Comparison of ENCODE assay signal across 2 cellular contexts in the genomic region with DNA sequence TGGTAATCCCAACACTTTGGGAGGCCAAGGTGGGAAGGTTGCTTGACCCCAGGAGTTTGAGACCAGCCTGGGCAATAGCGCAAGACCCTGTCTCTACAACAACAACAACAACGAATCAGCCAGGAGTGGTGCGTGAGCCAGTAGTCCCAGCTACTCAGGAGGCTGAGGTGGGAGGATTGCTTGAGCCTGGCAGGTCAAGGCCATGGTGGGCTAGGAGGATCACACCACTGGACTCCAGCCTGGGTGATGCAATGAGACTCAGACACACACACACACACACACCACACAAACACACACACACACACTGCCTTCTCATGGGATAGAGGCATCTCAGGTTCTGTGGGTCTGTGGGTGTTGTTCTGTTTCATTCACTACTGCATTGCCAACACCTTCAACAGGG.
TF ChIP-seq lines count a peak whose summit lies in the region.

No MANE protein-coding gene starts in this region.

TF ChIP-seq in IMR-90, 13 proteins besides CTCF, POLR2A, EP300 and RAD21:
- no peak for TF ChIP-seq NFE2L2 (IDR thresholded peaks at IDR 0.05; ENCODE audit: low read depth, low read length)
- TF ChIP-seq CEBPB (IDR thresholded peaks at IDR 0.05; ENCODE audit: low read depth, low read length) = 0 out of 2 replicates have a peak, but pooled peaks have one; percentile 5
- no peak for TF ChIP-seq BHLHE40 (IDR thresholded peaks at IDR 0.05; ENCODE audit: low read depth, low read length)
- TF ChIP-seq MAZ (IDR thresholded peaks at IDR 0.05; ENCODE audit: borderline replicate concordance, low read depth, low read length) = no peak
- TF ChIP-seq SMC3 (IDR thresholded peaks at IDR 0.05; ENCODE audit: low read depth, low read length) = no peak
- TF ChIP-seq FOS (IDR thresholded peaks at IDR 0.05; ENCODE audit: low read depth, low read length) = no peak

TF ChIP-seq in HepG2, 621 proteins besides CTCF, POLR2A, EP300 and RAD21:
- TF ChIP-seq TCF12 (IDR thresholded peaks at IDR 0.05) (no peak), TCF12 (CRISPR knock-in tag; IDR thresholded peaks at IDR 0.05) (no peak), TCF7L2 (IDR thresholded peaks at IDR 0.05; ENCODE audit: low read depth, low read length) (no peak), ZNF768 (CRISPR knock-in tag; IDR thresholded peaks at IDR 0.05) (no peak)
- TF ChIP-seq, protein P1, sequence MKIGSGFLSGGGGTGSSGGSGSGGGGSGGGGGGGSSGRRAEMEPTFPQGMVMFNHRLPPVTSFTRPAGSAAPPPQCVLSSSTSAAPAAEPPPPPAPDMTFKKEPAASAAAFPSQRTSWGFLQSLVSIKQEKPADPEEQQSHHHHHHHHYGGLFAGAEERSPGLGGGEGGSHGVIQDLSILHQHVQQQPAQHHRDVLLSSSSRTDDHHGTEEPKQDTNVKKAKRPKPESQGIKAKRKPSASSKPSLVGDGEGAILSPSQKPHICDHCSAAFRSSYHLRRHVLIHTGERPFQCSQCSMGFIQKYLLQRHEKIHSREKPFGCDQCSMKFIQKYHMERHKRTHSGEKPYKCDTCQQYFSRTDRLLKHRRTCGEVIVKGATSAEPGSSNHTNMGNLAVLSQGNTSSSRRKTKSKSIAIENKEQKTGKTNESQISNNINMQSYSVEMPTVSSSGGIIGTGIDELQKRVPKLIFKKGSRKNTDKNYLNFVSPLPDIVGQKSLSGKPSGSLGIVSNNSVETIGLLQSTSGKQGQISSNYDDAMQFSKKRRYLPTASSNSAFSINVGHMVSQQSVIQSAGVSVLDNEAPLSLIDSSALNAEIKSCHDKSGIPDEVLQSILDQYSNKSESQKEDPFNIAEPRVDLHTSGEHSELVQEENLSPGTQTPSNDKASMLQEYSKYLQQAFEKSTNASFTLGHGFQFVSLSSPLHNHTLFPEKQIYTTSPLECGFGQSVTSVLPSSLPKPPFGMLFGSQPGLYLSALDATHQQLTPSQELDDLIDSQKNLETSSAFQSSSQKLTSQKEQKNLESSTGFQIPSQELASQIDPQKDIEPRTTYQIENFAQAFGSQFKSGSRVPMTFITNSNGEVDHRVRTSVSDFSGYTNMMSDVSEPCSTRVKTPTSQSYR (CRISPR knock-in tag; IDR thresholded peaks at IDR 0.05; ENCODE audit: borderline replicate concordance) = no peak
- TF ChIP-seq, protein P2, sequence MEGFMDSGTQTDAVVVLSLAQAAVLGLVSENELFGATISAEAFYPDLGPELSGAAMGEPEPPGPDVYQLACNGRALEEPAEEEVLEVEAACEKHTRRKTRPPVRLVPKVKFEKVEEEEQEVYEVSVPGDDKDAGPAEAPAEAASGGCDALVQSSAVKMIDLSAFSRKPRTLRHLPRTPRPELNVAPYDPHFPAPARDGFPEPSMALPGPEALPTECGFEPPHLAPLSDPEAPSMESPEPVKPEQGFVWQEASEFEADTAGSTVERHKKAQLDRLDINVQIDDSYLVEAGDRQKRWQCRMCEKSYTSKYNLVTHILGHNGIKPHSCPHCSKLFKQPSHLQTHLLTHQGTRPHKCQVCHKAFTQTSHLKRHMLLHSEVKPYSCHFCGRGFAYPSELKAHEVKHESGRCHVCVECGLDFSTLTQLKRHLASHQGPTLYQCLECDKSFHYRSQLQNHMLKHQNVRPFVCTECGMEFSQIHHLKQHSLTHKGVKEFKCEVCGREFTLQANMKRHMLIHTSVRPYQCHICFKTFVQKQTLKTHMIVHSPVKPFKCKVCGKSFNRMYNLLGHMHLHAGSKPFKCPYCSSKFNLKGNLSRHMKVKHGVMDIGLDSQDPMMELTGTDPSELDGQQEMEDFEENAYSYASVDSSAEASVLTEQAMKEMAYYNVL (CRISPR knock-in tag; IDR thresholded peaks at IDR 0.05; ENCODE audit: borderline replicate concordance) = no peak
- TF ChIP-seq, protein P3, sequence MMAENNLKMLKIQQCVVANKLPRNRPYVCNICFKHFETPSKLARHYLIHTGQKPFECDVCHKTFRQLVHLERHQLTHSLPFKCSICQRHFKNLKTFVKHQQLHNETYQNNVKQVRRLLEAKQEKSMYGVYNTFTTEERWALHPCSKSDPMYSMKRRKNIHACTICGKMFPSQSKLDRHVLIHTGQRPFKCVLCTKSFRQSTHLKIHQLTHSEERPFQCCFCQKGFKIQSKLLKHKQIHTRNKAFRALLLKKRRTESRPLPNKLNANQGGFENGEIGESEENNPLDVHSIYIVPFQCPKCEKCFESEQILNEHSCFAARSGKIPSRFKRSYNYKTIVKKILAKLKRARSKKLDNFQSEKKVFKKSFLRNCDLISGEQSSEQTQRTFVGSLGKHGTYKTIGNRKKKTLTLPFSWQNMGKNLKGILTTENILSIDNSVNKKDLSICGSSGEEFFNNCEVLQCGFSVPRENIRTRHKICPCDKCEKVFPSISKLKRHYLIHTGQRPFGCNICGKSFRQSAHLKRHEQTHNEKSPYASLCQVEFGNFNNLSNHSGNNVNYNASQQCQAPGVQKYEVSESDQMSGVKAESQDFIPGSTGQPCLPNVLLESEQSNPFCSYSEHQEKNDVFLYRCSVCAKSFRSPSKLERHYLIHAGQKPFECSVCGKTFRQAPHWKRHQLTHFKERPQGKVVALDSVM (CRISPR knock-in tag; IDR thresholded peaks at IDR 0.05) = peak; percentile 45; the same call in 1 of the 2 replicates
